In the genomic region with DNA sequence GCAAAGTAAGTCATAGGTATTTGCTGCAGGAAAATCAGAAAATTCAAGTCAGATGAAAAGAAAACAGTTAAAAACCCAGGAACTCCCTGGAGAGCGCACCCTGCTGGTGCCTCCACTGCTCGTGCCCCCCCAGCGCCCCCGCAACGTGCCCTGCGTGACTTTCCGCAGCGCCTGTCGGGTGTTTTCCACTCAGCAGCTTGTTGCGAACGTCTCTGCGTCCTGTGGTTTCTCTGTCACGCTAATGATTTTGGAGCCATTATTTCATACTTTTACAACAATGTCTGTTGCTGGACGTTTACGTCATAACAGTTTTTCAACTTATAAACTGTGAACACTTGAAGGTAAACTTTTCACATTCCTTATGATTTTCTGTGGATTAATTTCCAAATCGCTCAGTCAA, we compare ENCODE assay signal across 11 cellular contexts. TPM values are rescaled to one million over a fixed set of nuclear protein-coding genes. Genes with fewer than 3 reads are reported as not detected.
DNase-seq lines count a peak whose midpoint lies in the region; TF ChIP-seq lines count a peak whose summit lies in the region.
"Had no signal": no experiment of that assay in that cellular context is flagged by ENCODE, and none has a peak within 500 bp of the region (broad histone marks: within the 10 kb centered on the region; RNA-seq: fewer than 3 reads in every experiment).

No MANE protein-coding gene starts in this region.

- H4K20me1 ChIP-seq in SU-DHL-6 (ENCODE audit: low read depth, low read length) = no peaks in the 10 kb centered on the region
- H4K20me1 ChIP-seq in fibroblast of lung (ENCODE audit: control insufficient read depth, extremely low read depth, insufficient read depth, low read length) = no peaks in the 10 kb centered on the region

- DNase-seq in BJ (ENCODE audit: low read depth) (no peak), fibroblast of lung (ENCODE audit: low read depth in 2 of 2) (peak in 1 of 2 donors; percentile 44), NCI-H748 treated with DMSO at 0.1 percent for 48 hours (lab: John Stamatoyannopoulos, UW) (no peak), substantia nigra (lab: John Stamatoyannopoulos, UW) (no peak), SHP77 (lab: John Stamatoyannopoulos, UW) (no peak), NCI-H2171 (lab: John Stamatoyannopoulos, UW) (no peak)
- DNase-seq: activated T-cell treated with anti-CD3 and anti-CD28 coated beads, Interleukin-2, amount 50 U/mL, for 72 hours; NCI-H146; thyroid gland had no signal

- 0 out of 2 replicates have a peak overlapping the region, but pooled peaks have one; percentile 13 for H3K9ac ChIP-seq in SU-DHL-6 (ENCODE audit: low read length)
- H3K9ac ChIP-seq in fibroblast of lung (ENCODE audit: insufficient read depth, low read length) = no peak overlapping the region

- CTCF ChIA-PET in BJ (lab: Yijun Ruan, JAX) = interaction anchor here (1.5 to 1.6 kb wide), 2 partner anchors 107 to 156 kb away, joined by 3 to 6 read pairs; no protein-coding TSS in a partner anchor

- H3K9me2 ChIP-seq in SU-DHL-6 (replicated peaks; ENCODE audit: insufficient read depth, low read length) = no peaks in the 10 kb centered on the region

- H3K4me2 ChIP-seq in SU-DHL-6 (ENCODE audit: low read depth, low read length, poor library complexity, severe bottlenecking) (peak overlapping the region; percentile 15), fibroblast of lung (ENCODE audit: extremely low read depth, insufficient read depth, low read length) (no peak overlapping the region)

- H3K27me3 ChIP-seq in BJ (ENCODE audit: control insufficient read depth, insufficient read depth, low read length) (no peaks in the 10 kb centered on the region), SU-DHL-6 (ENCODE audit: low read length) (no peaks in the 10 kb centered on the region), fibroblast of lung (ENCODE audit: control insufficient read depth, insufficient read depth, low read length) (no peaks in the 10 kb centered on the region)
- H3K27me3 ChIP-seq: thyroid gland had no signal

- H3K9me3 ChIP-seq in SU-DHL-6 (ENCODE audit: insufficient read depth, low read length) (no peaks in the 10 kb centered on the region), fibroblast of lung (ENCODE audit: control insufficient read depth, insufficient read depth, low read depth, low read length) (no peaks in the 10 kb centered on the region)
- H3K9me3 ChIP-seq: thyroid gland had no signal

- H3K36me3 ChIP-seq in BJ (ENCODE audit: control insufficient read depth, insufficient read depth, low read length) (peaks cover 7% of the 10 kb centered on the region), SU-DHL-6 (ENCODE audit: low read length) (no peaks in the 10 kb centered on the region), fibroblast of lung (ENCODE audit: control insufficient read depth, insufficient read depth, low read length) (peaks cover 14% of the 10 kb centered on the region)

- POLR2A ChIA-PET in BJ (lab: Charles Lee) = no interaction called here

- peak overlapping the region; percentile 98 for H3K27ac ChIP-seq in SU-DHL-6 (ENCODE audit: low read depth, low read length)
- H3K27ac ChIP-seq in fibroblast of lung (ENCODE audit: insufficient read depth, low read length) = no peak overlapping the region
- no peak overlapping the region for H3K27ac ChIP-seq in substantia nigra (ENCODE audit: low read depth, low read length, poor library complexity, severe bottlenecking)
- H3K27ac ChIP-seq: thyroid gland had no signal

- H3K4me3 ChIP-seq in BJ (ENCODE audit: low read depth, low read length) = no peak overlapping the region
- H3K4me3 ChIP-seq in GM12875 (ENCODE audit: low read depth, low read length) = no peak overlapping the region
- no peak overlapping the region for H3K4me3 ChIP-seq in SU-DHL-6 (ENCODE audit: insufficient read depth, low read length, poor library complexity, severe bottlenecking)
- no peak overlapping the region for H3K4me3 ChIP-seq in fibroblast of lung (replicated peaks in 1 of 4; ENCODE audit: control extremely low read depth in 1 of 4, insufficient read depth in 1 of 4, low read depth in 3 of 4, low read length in 4 of 4)
- H3K4me3 ChIP-seq: thyroid gland had no signal

- H3K79me2 ChIP-seq in SU-DHL-6 (ENCODE audit: insufficient read depth, low read length) (no peaks in the 10 kb centered on the region; the same call in 1 of the 2 replicates), fibroblast of lung (ENCODE audit: control insufficient read depth, insufficient read depth, low read length) (peaks cover 3% of the 10 kb centered on the region)

- peaks cover 38% of the 10 kb centered on the region for H3F3A ChIP-seq in SU-DHL-6 (ENCODE audit: insufficient read depth)

- H2AFZ ChIP-seq in SU-DHL-6 (ENCODE audit: low read depth, low read length, severe bottlenecking) (no peak overlapping the region), fibroblast of lung (ENCODE audit: low read length) (no peak overlapping the region)

- TF ChIP-seq CTCF in BJ (IDR thresholded peaks at IDR 0.05; ENCODE audit: insufficient read depth, low read depth, low read length) (peak; percentile 35), GM12875 (IDR thresholded peaks at IDR 0.05; ENCODE audit: borderline replicate concordance, insufficient read depth, low read depth, low read length) (peak; percentile 53), SU-DHL-6 (IDR thresholded peaks at IDR 0.05; ENCODE audit: insufficient read depth, low read length, poor library complexity, severe bottlenecking) (peak; percentile 24), fibroblast of lung (conservative IDR thresholded peaks at IDR 0.05 in 1 of 2, IDR thresholded peaks at IDR 0.05 in 1 of 2; ENCODE audit: low read depth in 1 of 2, low read length in 2 of 2) (peak; percentile 3 to 42)

- peaks cover 5% of the 10 kb centered on the region for H3K4me1 ChIP-seq in fibroblast of lung (ENCODE audit: control insufficient read depth, extremely low read depth, insufficient read depth, low read length)

RNA-seq across cellular contexts. Expression of a gene that starts 5.0 kb away (rescaled TPM):
- 41.0 and 54.1 TPM in 2 replicates for polyA plus RNA-seq in BJ (2011; rRNA removed)
- polyA minus RNA-seq in BJ (2011; rRNA and poly(A)+ RNA removed) = 9.6 and 10.0 TPM in 2 replicates
- 41.3 and 56.6 TPM in 2 replicates for total RNA-seq in fibroblast of lung
- polyA plus RNA-seq in fibroblast of lung = 45.3 and 50.9 TPM in 2 replicates
- polyA plus RNA-seq in fibroblast of lung (2012) = 55.8 and 68.2 TPM in 2 replicates
- 6.0 and 12.3 TPM in 2 replicates for polyA minus RNA-seq in fibroblast of lung (ENCODE audit: low replicate concordance)

RNA-seq across cellular contexts. Expression of a gene that starts 5.2 kb away (rescaled TPM):
- 5.5 and 7.9 TPM in 2 replicates for polyA plus RNA-seq in BJ (2011; rRNA removed)
- polyA minus RNA-seq in BJ (2011; rRNA and poly(A)+ RNA removed) = 4.5 and 5.3 TPM in 2 replicates
- total RNA-seq in fibroblast of lung = 19.0 and 21.3 TPM in 2 replicates
- 9.6 and 10.5 TPM in 2 replicates for polyA plus RNA-seq in fibroblast of lung
- 16.4 and 16.8 TPM in 2 replicates for polyA plus RNA-seq in fibroblast of lung (2012)
- 18.8 and 19.1 TPM in 2 replicates for polyA minus RNA-seq in fibroblast of lung (ENCODE audit: low replicate concordance)

RNA-seq across cellular contexts. Expression of a gene that starts 37.1 kb away (rescaled TPM):
- polyA plus RNA-seq in BJ (2011; rRNA removed) = 5.8 and 8.3 TPM in 2 replicates
- polyA minus RNA-seq in BJ (2011; rRNA and poly(A)+ RNA removed) = 2.2 and 2.5 TPM in 2 replicates
- 40.1 and 47.7 TPM in 2 replicates for total RNA-seq in fibroblast of lung
- 6.8 and 8.0 TPM in 2 replicates for polyA plus RNA-seq in fibroblast of lung
- 14.3 and 19.7 TPM in 2 replicates for polyA plus RNA-seq in fibroblast of lung (2012)
- 4.2 and 8.5 TPM in 2 replicates for polyA minus RNA-seq in fibroblast of lung (ENCODE audit: low replicate concordance)
